7 cellular contexts compared by ENCODE assay signal in the genomic region with DNA sequence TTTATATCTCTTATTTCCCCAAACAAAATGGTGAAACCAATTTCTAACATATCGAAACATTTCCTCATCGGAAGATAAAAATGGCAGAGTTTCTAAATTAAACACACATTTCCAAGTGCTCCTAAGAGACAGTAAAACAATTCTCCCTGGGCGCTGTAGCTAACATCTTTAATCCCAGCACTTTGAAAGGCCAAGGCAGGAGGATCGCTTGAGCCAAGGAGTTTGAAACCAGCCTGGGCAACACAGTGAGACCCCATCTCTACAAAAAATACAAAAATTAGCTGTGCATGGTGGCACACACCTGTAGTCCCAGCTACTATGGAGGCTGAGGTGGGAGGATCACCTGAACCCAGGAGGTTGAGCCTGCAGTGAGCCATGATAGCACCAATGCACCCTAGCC. TPM values are rescaled to one million over a fixed set of nuclear protein-coding genes. Genes with fewer than 3 reads are reported as not detected.
DNase-seq lines count a peak whose midpoint lies in the region; ATAC-seq and TF ChIP-seq lines count a peak whose summit lies in the region.
"Not testable (repeated sequence)": the region's sequence is repeated elsewhere in the genome, so short reads cannot be mapped to it uniquely, and the experiment has no call there.

No MANE protein-coding gene starts in this region.

- not testable (repeated sequence) for H3K27ac ChIP-seq in CD4-positive, alpha-beta T cell (ENCODE audit: low read depth, low read length); DOHH2 (ENCODE audit: low read depth, low read length)

- CTCF ChIA-PET in CD4-positive, alpha-beta T cell (lab: Charles Lee) = interaction anchor here (0.7 to 4.5 kb wide), 3 partner anchors 13 to 35 kb away, joined by 4 to 21 read pairs (median 4); partner anchors contain the start of gene CDK17
- CTCF ChIA-PET in activated CD4-positive, alpha-beta T cell treated with anti-CD3 and anti-CD28 coated beads for 36 hours (lab: Charles Lee) = interaction anchor here (0.6 to 4.5 kb wide), 4 partner anchors 12 to 143 kb away, joined by 3 to 24 read pairs (median 4); partner anchors contain the start of gene CDK17

- DNase-seq in CD4-positive, alpha-beta T cell; activated CD4-positive, alpha-beta T cell treated with anti-CD3 and anti-CD28 coated beads for 36 hours; activated T-cell treated with anti-CD3 and anti-CD28 coated beads, Interleukin-2, amount 50 U/mL, for 24 hours; central memory CD8-positive, alpha-beta T cell (ENCODE audit: low spot score in 2 of 2); naive thymus-derived CD8-positive, alpha-beta T cell: not testable (repeated sequence)

- H3K4me1 Mint-ChIP-seq in CD4-positive, alpha-beta T cell (ENCODE audit: low read depth) = peaks cover 80% of the 10 kb centered on the region
- peaks cover 80% of the 10 kb centered on the region for H3K4me1 Mint-ChIP-seq in activated CD4-positive, alpha-beta T cell treated with anti-CD3 and anti-CD28 coated beads for 36 hours
- peaks cover 83% of the 10 kb centered on the region for H3K4me1 Mint-ChIP-seq in activated T-cell treated with anti-CD3 and anti-CD28 coated beads, Interleukin-2, amount 50 U/mL, for 24 hours (ENCODE audit: low read depth)
- peaks cover 82% of the 10 kb centered on the region for H3K4me1 Mint-ChIP-seq in activated naive CD8-positive, alpha-beta T cell (ENCODE audit: low read depth)
- peaks cover 69% of the 10 kb centered on the region for H3K4me1 Mint-ChIP-seq in central memory CD8-positive, alpha-beta T cell
- H3K4me1 Mint-ChIP-seq in naive thymus-derived CD8-positive, alpha-beta T cell = peaks cover 29 to 90% (median 74%) of the 10 kb centered on the region in 4 donors

- H3K4me2 ChIP-seq in DOHH2 (ENCODE audit: low read length) = peak overlapping the region; percentile 8; the same call in 1 of the 2 replicates

- H3K4me3 Mint-ChIP-seq in CD4-positive, alpha-beta T cell; activated CD4-positive, alpha-beta T cell treated with anti-CD3 and anti-CD28 coated beads for 36 hours; activated T-cell treated with anti-CD3 and anti-CD28 coated beads, Interleukin-2, amount 50 U/mL, for 24 hours; activated naive CD8-positive, alpha-beta T cell; central memory CD8-positive, alpha-beta T cell; naive thymus-derived CD8-positive, alpha-beta T cell: not testable (repeated sequence)

- H3K9me2 ChIP-seq in DOHH2 (replicated peaks; ENCODE audit: control insufficient read depth, low read length) = not testable (repeated sequence)

- intact Hi-C loops in CD4-positive, alpha-beta T cell (cut with DNase I, micrococcal nuclease) = loop anchor here (2.0 to 5.0 kb wide), 4 partner anchors 17 to 37 kb away; no protein-coding TSS in a partner anchor
- intact Hi-C loops in activated CD4-positive, alpha-beta T cell treated with anti-CD3 and anti-CD28 coated beads for 36 hours (cut with DNase I, micrococcal nuclease) = loop anchor here (5.0 kb wide), 4 partner anchors 32 to 332 kb away; no protein-coding TSS in a partner anchor

- H3F3A ChIP-seq in DOHH2 (ENCODE audit: control insufficient read depth, insufficient read depth) = peaks cover 15% of the 10 kb centered on the region

- not testable (repeated sequence) for TF ChIP-seq CTCF in CD4-positive, alpha-beta T cell (IDR thresholded peaks at IDR 0.05); DOHH2 (IDR thresholded peaks at IDR 0.05; ENCODE audit: low read depth, low read length, poor library complexity, severe bottlenecking)

- H3K79me2 ChIP-seq in DOHH2 (ENCODE audit: control insufficient read depth, low read length) = peaks cover 97% of the 10 kb centered on the region

- H3K36me3 ChIP-seq in DOHH2 (ENCODE audit: control insufficient read depth, low read length) = not testable (repeated sequence)

- not testable (repeated sequence) for H3K9me3 ChIP-seq in CD4-positive, alpha-beta T cell (ENCODE audit: control insufficient read depth, low read length); DOHH2 (ENCODE audit: control insufficient read depth, insufficient read depth, low read length)

- ATAC-seq in CD4-positive, alpha-beta T cell (ENCODE audit: poor library complexity); activated CD4-positive, alpha-beta T cell treated with anti-CD3 and anti-CD28 coated beads for 36 hours; central memory CD8-positive, alpha-beta T cell (replicated peaks; ENCODE audit: extremely low read depth, poor library complexity, severe bottlenecking); naive thymus-derived CD8-positive, alpha-beta T cell: not testable (repeated sequence)

- H3K27ac Mint-ChIP-seq in CD4-positive, alpha-beta T cell = peak overlapping the region; percentile 53
- peak overlapping the region; percentile 24 for H3K27ac Mint-ChIP-seq in activated CD4-positive, alpha-beta T cell treated with anti-CD3 and anti-CD28 coated beads for 36 hours
- peak overlapping the region; percentile 71 for H3K27ac Mint-ChIP-seq in activated T-cell treated with anti-CD3 and anti-CD28 coated beads, Interleukin-2, amount 50 U/mL, for 24 hours
- peak overlapping the region; percentile 61 for H3K27ac Mint-ChIP-seq in activated naive CD8-positive, alpha-beta T cell
- H3K27ac Mint-ChIP-seq in central memory CD8-positive, alpha-beta T cell (ENCODE audit: low read depth) = peak overlapping the region; percentile 26
- H3K27ac Mint-ChIP-seq in naive thymus-derived CD8-positive, alpha-beta T cell = peak overlapping the region in 9 of 10 donors; percentile 3 to 94 (median 56)

- not testable (repeated sequence) for H3K27me3 Mint-ChIP-seq in CD4-positive, alpha-beta T cell; activated CD4-positive, alpha-beta T cell treated with anti-CD3 and anti-CD28 coated beads for 36 hours; activated T-cell treated with anti-CD3 and anti-CD28 coated beads, Interleukin-2, amount 50 U/mL, for 24 hours; activated naive CD8-positive, alpha-beta T cell; central memory CD8-positive, alpha-beta T cell; naive thymus-derived CD8-positive, alpha-beta T cell

- H3K27me3 ChIP-seq in CD4-positive, alpha-beta T cell (ENCODE audit: control insufficient read depth, insufficient read depth, low read length); DOHH2 (ENCODE audit: control insufficient read depth, low read length): not testable (repeated sequence)

- H3K4me1 ChIP-seq in DOHH2 (ENCODE audit: control insufficient read depth, low read length) = peaks cover 82% of the 10 kb centered on the region

- POLR2A ChIA-PET in CD4-positive, alpha-beta T cell (lab: Charles Lee) = interaction anchor here (0.7 to 4.8 kb wide), 2 partner anchors 9 to 20 kb away, joined by 3 to 98 read pairs; partner anchors contain the start of gene CDK17
- POLR2A ChIA-PET in activated CD4-positive, alpha-beta T cell treated with anti-CD3 and anti-CD28 coated beads for 36 hours (lab: Charles Lee) = not testable (repeated sequence)
- POLR2A ChIA-PET in naive thymus-derived CD8-positive, alpha-beta T cell (lab: Charles Lee) = interaction anchor here (0.7 to 5.1 kb wide), 3 partner anchors 11 to 20 kb away, joined by 3 to 54 read pairs (median 5); partner anchors contain the start of gene CDK17

- H4K20me1 ChIP-seq in DOHH2 (ENCODE audit: control insufficient read depth, insufficient read depth, low read depth, low read length) = not testable (repeated sequence)

- peaks cover 31% of the 10 kb centered on the region for H3K36me3 Mint-ChIP-seq in CD4-positive, alpha-beta T cell (ENCODE audit: low read depth)
- peaks cover 22% of the 10 kb centered on the region for H3K36me3 Mint-ChIP-seq in activated CD4-positive, alpha-beta T cell treated with anti-CD3 and anti-CD28 coated beads for 36 hours (ENCODE audit: low read depth)
- peaks cover 25% of the 10 kb centered on the region for H3K36me3 Mint-ChIP-seq in activated T-cell treated with anti-CD3 and anti-CD28 coated beads, Interleukin-2, amount 50 U/mL, for 24 hours (ENCODE audit: low read depth)
- not testable (repeated sequence) for H3K36me3 Mint-ChIP-seq in activated naive CD8-positive, alpha-beta T cell; naive thymus-derived CD8-positive, alpha-beta T cell
- H3K36me3 Mint-ChIP-seq in central memory CD8-positive, alpha-beta T cell (ENCODE audit: insufficient read depth) = peaks cover 37% of the 10 kb centered on the region

- H3K9me3 Mint-ChIP-seq in CD4-positive, alpha-beta T cell; activated CD4-positive, alpha-beta T cell treated with anti-CD3 and anti-CD28 coated beads for 36 hours (ENCODE audit: low read depth); activated T-cell treated with anti-CD3 and anti-CD28 coated beads, Interleukin-2, amount 50 U/mL, for 24 hours; central memory CD8-positive, alpha-beta T cell: not testable (repeated sequence)
- peaks cover 19% of the 10 kb centered on the region for H3K9me3 Mint-ChIP-seq in activated naive CD8-positive, alpha-beta T cell (ENCODE audit: low read depth)
- H3K9me3 Mint-ChIP-seq in naive thymus-derived CD8-positive, alpha-beta T cell = peaks cover 0 to 15% (median 7%) of the 10 kb centered on the region in 9 donors

- not testable (repeated sequence) for H3K4me3 ChIP-seq in DOHH2 (ENCODE audit: low read length)

RNA-seq across cellular contexts. Expression of gene CDK17, which starts 20.5 kb away (rescaled TPM):
- 100 to 1,000 TPM; 112 to 113 TPM for total RNA-seq in CD4-positive, alpha-beta T cell
- 10 to 100 TPM; 38.0 to 39.4 TPM for total RNA-seq in activated CD4-positive, alpha-beta T cell treated with anti-CD3 and anti-CD28 coated beads for 36 hours
- total RNA-seq in naive thymus-derived CD8-positive, alpha-beta T cell = 10 to 100 TPM; 73.2 to 75.6 TPM
- 10 to 100 TPM; 22.1 to 32.2 (median 26.6) TPM for polyA plus RNA-seq in naive thymus-derived CD8-positive, alpha-beta T cell
